Comparison of ENCODE assay signal across 1 cellular context in the genomic region with DNA sequence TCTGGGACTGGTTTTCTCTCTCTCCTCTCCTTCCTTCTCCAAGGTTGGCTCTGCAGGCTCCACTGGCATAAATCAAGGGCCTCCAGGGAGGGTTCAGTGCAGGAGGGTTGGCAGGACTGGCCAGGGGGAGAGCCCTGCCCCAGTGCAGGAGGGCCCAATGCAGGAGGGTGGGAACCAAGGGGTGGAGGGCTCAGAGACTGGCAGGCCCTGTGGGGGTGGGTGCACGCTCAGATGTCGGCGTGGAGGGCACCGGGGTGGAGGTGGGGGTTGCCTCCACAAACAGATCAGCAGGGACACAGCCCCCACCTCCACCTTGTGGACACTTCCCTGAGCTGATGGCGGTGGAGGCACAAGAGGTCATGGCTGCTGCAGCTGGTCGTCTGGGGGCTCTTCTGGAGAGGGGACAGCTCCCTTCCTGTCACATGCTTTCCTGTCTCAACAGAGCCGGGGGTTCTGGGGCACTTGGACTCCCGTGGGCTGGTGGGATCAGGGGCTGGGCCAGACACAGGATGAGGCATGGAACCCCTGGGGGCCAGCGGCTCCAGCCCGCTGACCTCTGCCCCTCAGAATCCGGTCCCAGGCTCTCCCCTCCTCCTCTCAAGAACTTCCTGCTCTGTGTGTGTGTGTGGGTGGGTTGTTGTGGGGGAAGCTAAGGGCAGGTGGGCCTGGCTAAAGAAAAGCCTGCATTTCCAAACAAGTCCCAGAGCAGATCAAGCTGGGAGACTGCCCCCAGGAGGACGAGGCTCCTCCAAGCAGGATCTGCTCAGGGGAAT.
A peak's percentile ranks its signal among the peaks of the same experiment; 100 is the strongest.
TF ChIP-seq lines count a peak whose summit lies in the region.

No MANE protein-coding gene starts in this region.

TF ChIP-seq in HepG2, 621 proteins besides CTCF, POLR2A, EP300 and RAD21 (continued from another document and continues in another):
- TF ChIP-seq, protein P1, sequence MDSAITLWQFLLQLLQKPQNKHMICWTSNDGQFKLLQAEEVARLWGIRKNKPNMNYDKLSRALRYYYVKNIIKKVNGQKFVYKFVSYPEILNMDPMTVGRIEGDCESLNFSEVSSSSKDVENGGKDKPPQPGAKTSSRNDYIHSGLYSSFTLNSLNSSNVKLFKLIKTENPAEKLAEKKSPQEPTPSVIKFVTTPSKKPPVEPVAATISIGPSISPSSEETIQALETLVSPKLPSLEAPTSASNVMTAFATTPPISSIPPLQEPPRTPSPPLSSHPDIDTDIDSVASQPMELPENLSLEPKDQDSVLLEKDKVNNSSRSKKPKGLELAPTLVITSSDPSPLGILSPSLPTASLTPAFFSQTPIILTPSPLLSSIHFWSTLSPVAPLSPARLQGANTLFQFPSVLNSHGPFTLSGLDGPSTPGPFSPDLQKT (CRISPR knock-in tag; IDR thresholded peaks at IDR 0.05; ENCODE audit: borderline replicate concordance), result no peak
- no peak for TF ChIP-seq LCORL (IDR thresholded peaks at IDR 0.05)
- TF ChIP-seq LCORL (CRISPR knock-in tag; IDR thresholded peaks at IDR 0.05), result 0 out of 2 replicates have a peak, but pooled peaks have one; percentile 26
- TF ChIP-seq ZNF773 (CRISPR knock-in tag; IDR thresholded peaks at IDR 0.05; ENCODE audit: borderline replicate concordance), result no peak
- TF ChIP-seq RFXAP (CRISPR knock-in tag; IDR thresholded peaks at IDR 0.05; ENCODE audit: borderline replicate concordance), result no peak
- peak; percentile 74; the same call in 1 of the 2 replicates for TF ChIP-seq ZNF792 (CRISPR knock-in tag; IDR thresholded peaks at IDR 0.05)
- TF ChIP-seq PHF5A (CRISPR knock-in tag; IDR thresholded peaks at IDR 0.05; ENCODE audit: low read depth, unreplicated experiment), result peak; percentile 40
- no peak for TF ChIP-seq TCF7L2 (IDR thresholded peaks at IDR 0.05; ENCODE audit: low read depth, low read length)
- TF ChIP-seq TOE1 (CRISPR knock-in tag; IDR thresholded peaks at IDR 0.05), result no peak; the same call in 1 of the 2 replicates
- no peak for TF ChIP-seq SMARCE1 (IDR thresholded peaks at IDR 0.05; ENCODE audit: borderline replicate concordance)
- peak; percentile 25; the same call in 1 of the 2 replicates for TF ChIP-seq PITX1 (CRISPR knock-in tag; IDR thresholded peaks at IDR 0.05)
- peak; percentile 34; the same call in 1 of the 2 replicates for TF ChIP-seq ZNF317 (CRISPR knock-in tag; IDR thresholded peaks at IDR 0.05)
- TF ChIP-seq, protein P2, sequence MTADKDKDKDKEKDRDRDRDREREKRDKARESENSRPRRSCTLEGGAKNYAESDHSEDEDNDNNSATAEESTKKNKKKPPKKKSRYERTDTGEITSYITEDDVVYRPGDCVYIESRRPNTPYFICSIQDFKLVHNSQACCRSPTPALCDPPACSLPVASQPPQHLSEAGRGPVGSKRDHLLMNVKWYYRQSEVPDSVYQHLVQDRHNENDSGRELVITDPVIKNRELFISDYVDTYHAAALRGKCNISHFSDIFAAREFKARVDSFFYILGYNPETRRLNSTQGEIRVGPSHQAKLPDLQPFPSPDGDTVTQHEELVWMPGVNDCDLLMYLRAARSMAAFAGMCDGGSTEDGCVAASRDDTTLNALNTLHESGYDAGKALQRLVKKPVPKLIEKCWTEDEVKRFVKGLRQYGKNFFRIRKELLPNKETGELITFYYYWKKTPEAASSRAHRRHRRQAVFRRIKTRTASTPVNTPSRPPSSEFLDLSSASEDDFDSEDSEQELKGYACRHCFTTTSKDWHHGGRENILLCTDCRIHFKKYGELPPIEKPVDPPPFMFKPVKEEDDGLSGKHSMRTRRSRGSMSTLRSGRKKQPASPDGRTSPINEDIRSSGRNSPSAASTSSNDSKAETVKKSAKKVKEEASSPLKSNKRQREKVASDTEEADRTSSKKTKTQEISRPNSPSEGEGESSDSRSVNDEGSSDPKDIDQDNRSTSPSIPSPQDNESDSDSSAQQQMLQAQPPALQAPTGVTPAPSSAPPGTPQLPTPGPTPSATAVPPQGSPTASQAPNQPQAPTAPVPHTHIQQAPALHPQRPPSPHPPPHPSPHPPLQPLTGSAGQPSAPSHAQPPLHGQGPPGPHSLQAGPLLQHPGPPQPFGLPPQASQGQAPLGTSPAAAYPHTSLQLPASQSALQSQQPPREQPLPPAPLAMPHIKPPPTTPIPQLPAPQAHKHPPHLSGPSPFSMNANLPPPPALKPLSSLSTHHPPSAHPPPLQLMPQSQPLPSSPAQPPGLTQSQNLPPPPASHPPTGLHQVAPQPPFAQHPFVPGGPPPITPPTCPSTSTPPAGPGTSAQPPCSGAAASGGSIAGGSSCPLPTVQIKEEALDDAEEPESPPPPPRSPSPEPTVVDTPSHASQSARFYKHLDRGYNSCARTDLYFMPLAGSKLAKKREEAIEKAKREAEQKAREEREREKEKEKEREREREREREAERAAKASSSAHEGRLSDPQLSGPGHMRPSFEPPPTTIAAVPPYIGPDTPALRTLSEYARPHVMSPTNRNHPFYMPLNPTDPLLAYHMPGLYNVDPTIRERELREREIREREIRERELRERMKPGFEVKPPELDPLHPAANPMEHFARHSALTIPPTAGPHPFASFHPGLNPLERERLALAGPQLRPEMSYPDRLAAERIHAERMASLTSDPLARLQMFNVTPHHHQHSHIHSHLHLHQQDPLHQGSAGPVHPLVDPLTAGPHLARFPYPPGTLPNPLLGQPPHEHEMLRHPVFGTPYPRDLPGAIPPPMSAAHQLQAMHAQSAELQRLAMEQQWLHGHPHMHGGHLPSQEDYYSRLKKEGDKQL (CRISPR knock-in tag; IDR thresholded peaks at IDR 0.05; ENCODE audit: low read depth), result no peak
- no peak for TF ChIP-seq TRIM24 (CRISPR knock-in tag; IDR thresholded peaks at IDR 0.05)
- peak; percentile 70; the same call in 1 of the 2 replicates for TF ChIP-seq GFI1 (CRISPR knock-in tag; IDR thresholded peaks at IDR 0.05; ENCODE audit: borderline replicate concordance)
- peak; percentile 37; the same call in 1 of the 2 replicates for TF ChIP-seq SIX1 (CRISPR knock-in tag; IDR thresholded peaks at IDR 0.05; ENCODE audit: borderline replicate concordance)
- TF ChIP-seq, protein P3, sequence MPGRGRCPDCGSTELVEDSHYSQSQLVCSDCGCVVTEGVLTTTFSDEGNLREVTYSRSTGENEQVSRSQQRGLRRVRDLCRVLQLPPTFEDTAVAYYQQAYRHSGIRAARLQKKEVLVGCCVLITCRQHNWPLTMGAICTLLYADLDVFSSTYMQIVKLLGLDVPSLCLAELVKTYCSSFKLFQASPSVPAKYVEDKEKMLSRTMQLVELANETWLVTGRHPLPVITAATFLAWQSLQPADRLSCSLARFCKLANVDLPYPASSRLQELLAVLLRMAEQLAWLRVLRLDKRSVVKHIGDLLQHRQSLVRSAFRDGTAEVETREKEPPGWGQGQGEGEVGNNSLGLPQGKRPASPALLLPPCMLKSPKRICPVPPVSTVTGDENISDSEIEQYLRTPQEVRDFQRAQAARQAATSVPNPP (CRISPR knock-in tag; IDR thresholded peaks at IDR 0.05), result no peak
- peak; percentile 52; the same call in 1 of the 2 replicates for TF ChIP-seq KLF13 (CRISPR knock-in tag; IDR thresholded peaks at IDR 0.05)
- no peak for TF ChIP-seq NCOA5 (CRISPR knock-in tag; IDR thresholded peaks at IDR 0.05)
- TF ChIP-seq, protein P4, sequence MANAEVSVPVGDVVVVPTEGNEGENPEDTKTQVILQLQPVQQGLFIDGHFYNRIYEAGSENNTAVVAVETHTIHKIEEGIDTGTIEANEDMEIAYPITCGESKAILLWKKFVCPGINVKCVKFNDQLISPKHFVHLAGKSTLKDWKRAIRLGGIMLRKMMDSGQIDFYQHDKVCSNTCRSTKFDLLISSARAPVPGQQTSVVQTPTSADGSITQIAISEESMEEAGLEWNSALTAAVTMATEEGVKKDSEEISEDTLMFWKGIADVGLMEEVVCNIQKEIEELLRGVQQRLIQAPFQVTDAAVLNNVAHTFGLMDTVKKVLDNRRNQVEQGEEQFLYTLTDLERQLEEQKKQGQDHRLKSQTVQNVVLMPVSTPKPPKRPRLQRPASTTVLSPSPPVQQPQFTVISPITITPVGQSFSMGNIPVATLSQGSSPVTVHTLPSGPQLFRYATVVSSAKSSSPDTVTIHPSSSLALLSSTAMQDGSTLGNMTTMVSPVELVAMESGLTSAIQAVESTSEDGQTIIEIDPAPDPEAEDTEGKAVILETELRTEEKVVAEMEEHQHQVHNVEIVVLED (CRISPR knock-in tag; IDR thresholded peaks at IDR 0.05; ENCODE audit: borderline replicate concordance), result peak; percentile 47; the same call in 1 of the 2 replicates
- peak; percentile 74 for TF ChIP-seq TARDBP (CRISPR knock-in tag; IDR thresholded peaks at IDR 0.05)
- peak; percentile 67; the same call in 1 of the 2 replicates for TF ChIP-seq ZNF329 (CRISPR knock-in tag; IDR thresholded peaks at IDR 0.05; ENCODE audit: low read depth)
- no peak for TF ChIP-seq TCF7 (IDR thresholded peaks at IDR 0.05; ENCODE audit: low read depth)
- TF ChIP-seq, protein P5, sequence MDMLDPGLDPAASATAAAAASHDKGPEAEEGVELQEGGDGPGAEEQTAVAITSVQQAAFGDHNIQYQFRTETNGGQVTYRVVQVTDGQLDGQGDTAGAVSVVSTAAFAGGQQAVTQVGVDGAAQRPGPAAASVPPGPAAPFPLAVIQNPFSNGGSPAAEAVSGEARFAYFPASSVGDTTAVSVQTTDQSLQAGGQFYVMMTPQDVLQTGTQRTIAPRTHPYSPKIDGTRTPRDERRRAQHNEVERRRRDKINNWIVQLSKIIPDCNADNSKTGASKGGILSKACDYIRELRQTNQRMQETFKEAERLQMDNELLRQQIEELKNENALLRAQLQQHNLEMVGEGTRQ (IDR thresholded peaks at IDR 0.05; ENCODE audit: low read depth, low read length), result no peak
- TF ChIP-seq, protein P5 (CRISPR knock-in tag; IDR thresholded peaks at IDR 0.05; ENCODE audit: borderline replicate concordance), result peak; percentile 73; the same call in 1 of the 2 replicates
- TF ChIP-seq ZNF180 (CRISPR knock-in tag; IDR thresholded peaks at IDR 0.05; ENCODE audit: borderline replicate concordance, low read depth), result no peak
- TF ChIP-seq, protein P6, sequence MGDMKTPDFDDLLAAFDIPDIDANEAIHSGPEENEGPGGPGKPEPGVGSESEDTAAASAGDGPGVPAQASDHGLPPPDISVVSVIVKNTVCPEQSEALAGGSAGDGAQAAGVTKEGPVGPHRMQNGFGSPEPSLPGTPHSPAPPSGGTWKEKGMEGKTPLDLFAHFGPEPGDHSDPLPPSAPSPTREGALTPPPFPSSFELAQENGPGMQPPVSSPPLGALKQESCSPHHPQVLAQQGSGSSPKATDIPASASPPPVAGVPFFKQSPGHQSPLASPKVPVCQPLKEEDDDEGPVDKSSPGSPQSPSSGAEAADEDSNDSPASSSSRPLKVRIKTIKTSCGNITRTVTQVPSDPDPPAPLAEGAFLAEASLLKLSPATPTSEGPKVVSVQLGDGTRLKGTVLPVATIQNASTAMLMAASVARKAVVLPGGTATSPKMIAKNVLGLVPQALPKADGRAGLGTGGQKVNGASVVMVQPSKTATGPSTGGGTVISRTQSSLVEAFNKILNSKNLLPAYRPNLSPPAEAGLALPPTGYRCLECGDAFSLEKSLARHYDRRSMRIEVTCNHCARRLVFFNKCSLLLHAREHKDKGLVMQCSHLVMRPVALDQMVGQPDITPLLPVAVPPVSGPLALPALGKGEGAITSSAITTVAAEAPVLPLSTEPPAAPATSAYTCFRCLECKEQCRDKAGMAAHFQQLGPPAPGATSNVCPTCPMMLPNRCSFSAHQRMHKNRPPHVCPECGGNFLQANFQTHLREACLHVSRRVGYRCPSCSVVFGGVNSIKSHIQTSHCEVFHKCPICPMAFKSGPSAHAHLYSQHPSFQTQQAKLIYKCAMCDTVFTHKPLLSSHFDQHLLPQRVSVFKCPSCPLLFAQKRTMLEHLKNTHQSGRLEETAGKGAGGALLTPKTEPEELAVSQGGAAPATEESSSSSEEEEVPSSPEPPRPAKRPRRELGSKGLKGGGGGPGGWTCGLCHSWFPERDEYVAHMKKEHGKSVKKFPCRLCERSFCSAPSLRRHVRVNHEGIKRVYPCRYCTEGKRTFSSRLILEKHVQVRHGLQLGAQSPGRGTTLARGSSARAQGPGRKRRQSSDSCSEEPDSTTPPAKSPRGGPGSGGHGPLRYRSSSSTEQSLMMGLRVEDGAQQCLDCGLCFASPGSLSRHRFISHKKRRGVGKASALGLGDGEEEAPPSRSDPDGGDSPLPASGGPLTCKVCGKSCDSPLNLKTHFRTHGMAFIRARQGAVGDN (CRISPR knock-in tag; IDR thresholded peaks at IDR 0.05), result peak; percentile 92
- TF ChIP-seq, protein P7, sequence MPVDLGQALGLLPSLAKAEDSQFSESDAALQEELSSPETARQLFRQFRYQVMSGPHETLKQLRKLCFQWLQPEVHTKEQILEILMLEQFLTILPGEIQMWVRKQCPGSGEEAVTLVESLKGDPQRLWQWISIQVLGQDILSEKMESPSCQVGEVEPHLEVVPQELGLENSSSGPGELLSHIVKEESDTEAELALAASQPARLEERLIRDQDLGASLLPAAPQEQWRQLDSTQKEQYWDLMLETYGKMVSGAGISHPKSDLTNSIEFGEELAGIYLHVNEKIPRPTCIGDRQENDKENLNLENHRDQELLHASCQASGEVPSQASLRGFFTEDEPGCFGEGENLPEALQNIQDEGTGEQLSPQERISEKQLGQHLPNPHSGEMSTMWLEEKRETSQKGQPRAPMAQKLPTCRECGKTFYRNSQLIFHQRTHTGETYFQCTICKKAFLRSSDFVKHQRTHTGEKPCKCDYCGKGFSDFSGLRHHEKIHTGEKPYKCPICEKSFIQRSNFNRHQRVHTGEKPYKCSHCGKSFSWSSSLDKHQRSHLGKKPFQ (CRISPR knock-in tag; IDR thresholded peaks at IDR 0.05; ENCODE audit: insufficient replicate concordance), result peak; percentile 61
- TF ChIP-seq ZNF703 (CRISPR knock-in tag; IDR thresholded peaks at IDR 0.05; ENCODE audit: borderline replicate concordance), result no peak
- TF ChIP-seq ZNF619 (CRISPR knock-in tag; IDR thresholded peaks at IDR 0.05), result peak; percentile 93
- TF ChIP-seq, protein P8, sequence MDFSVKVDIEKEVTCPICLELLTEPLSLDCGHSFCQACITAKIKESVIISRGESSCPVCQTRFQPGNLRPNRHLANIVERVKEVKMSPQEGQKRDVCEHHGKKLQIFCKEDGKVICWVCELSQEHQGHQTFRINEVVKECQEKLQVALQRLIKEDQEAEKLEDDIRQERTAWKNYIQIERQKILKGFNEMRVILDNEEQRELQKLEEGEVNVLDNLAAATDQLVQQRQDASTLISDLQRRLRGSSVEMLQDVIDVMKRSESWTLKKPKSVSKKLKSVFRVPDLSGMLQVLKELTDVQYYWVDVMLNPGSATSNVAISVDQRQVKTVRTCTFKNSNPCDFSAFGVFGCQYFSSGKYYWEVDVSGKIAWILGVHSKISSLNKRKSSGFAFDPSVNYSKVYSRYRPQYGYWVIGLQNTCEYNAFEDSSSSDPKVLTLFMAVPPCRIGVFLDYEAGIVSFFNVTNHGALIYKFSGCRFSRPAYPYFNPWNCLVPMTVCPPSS (IDR thresholded peaks at IDR 0.05), result no peak
- peak; percentile 60 for TF ChIP-seq PAF1 (CRISPR knock-in tag; IDR thresholded peaks at IDR 0.05)
- TF ChIP-seq, protein P9, sequence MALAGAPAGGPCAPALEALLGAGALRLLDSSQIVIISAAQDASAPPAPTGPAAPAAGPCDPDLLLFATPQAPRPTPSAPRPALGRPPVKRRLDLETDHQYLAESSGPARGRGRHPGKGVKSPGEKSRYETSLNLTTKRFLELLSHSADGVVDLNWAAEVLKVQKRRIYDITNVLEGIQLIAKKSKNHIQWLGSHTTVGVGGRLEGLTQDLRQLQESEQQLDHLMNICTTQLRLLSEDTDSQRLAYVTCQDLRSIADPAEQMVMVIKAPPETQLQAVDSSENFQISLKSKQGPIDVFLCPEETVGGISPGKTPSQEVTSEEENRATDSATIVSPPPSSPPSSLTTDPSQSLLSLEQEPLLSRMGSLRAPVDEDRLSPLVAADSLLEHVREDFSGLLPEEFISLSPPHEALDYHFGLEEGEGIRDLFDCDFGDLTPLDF (CRISPR knock-in tag; IDR thresholded peaks at IDR 0.05), result no peak
